Comparison of ENCODE assay signal across 8 cellular contexts in the genomic region with DNA sequence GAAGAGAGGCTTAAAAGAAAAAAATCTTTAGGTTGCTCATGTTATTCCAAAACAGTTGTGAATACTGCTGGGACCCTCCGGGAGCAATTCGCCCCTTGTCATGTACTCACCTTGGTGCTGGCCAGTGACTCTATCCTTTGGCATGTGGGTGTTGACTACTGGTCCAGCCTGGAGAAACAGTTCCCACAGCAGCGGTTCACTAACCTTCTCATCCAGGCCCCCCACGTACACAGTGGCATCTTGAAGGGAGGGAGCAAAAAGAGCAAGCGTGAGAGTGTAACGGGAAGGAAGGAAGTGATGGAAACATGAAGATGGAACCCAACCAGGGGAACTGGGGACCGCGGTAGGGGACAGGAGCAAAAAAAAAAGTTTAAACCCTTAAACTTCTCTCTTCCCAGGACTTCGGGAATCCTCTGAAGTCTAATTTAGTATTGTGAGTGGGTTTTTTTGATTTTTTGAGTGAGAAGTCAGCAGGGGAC.
A peak's percentile ranks its signal among the peaks of the same experiment; 100 is the strongest.
DNase-seq lines count a peak whose midpoint lies in the region; ATAC-seq and TF ChIP-seq lines count a peak whose summit lies in the region.

No MANE protein-coding gene starts in this region.

- H3K4me1 Mint-ChIP-seq in stimulated activated memory B cell treated with anti-CD40 and anti-IgM and Interleukin-4, amounts not matched to agents 10 μg/mL and 1 μg/mL and 100 μg/mL, for 72 hours: peaks cover 54% of the 10 kb centered on the region

- peaks cover 19% of the 10 kb centered on the region for H3K27me3 Mint-ChIP-seq in stimulated activated memory B cell treated with anti-CD40 and anti-IgM and Interleukin-4, amounts not matched to agents 10 μg/mL and 1 μg/mL and 100 μg/mL, for 72 hours

- H3K4me1 ChIP-seq in iPS DF 6.9 (ENCODE audit: control insufficient read depth, insufficient read depth, low read length): no peaks in the 10 kb centered on the region

- H3K27ac ChIP-seq in iPS DF 6.9 (ENCODE audit: low read length): no peak overlapping the region

- ATAC-seq in HG02678 (IDR thresholded peaks at IDR 0.05; ENCODE audit: unreplicated experiment) (peak; percentile 3), HG03457 (IDR thresholded peaks at IDR 0.05; ENCODE audit: unreplicated experiment) (no peak)
- no peak for ATAC-seq in stimulated activated memory B cell treated with anti-CD40 and anti-IgM and Interleukin-4, amounts not matched to agents 10 μg/mL and 1 μg/mL and 100 μg/mL, for 72 hours

- peak overlapping the region; percentile 88 for H3K27ac Mint-ChIP-seq in stimulated activated memory B cell treated with anti-CD40 and anti-IgM and Interleukin-4, amounts not matched to agents 10 μg/mL and 1 μg/mL and 100 μg/mL, for 72 hours

- TF ChIP-seq CTCF in WI38 (IDR thresholded peaks at IDR 0.05; ENCODE audit: low read depth, low read length): no peak

- H3K4me3 ChIP-seq in WI38 (ENCODE audit: low read depth, low read length): peak overlapping the region; percentile 82
- peak overlapping the region; percentile 85; the same call in 1 of the 2 replicates for H3K4me3 ChIP-seq in iPS DF 6.9 (ENCODE audit: low read length)

- no peaks in the 10 kb centered on the region for H3K9me3 Mint-ChIP-seq in stimulated activated memory B cell treated with anti-CD40 and anti-IgM and Interleukin-4, amounts not matched to agents 10 μg/mL and 1 μg/mL and 100 μg/mL, for 72 hours

- WGBS in iPS DF 6.9 (ENCODE audit: insufficient coverage, insufficient read length): no CpG with 5 or more reads among the region's 9 CpGs

- DNase-seq in iPS DF 6.9 (ENCODE audit: low read depth, low spot score) (no peak), dedifferentiated amniotic fluid mesenchymal stem cell (ENCODE audit: extremely low spot score) (no peak), NCI-H82 (lab: John Stamatoyannopoulos, UW) (no peak), DMS 273 treated with DMSO at 0.1 percent for 48 hours (lab: John Stamatoyannopoulos, UW) (no peak)

- H3K9me3 ChIP-seq in iPS DF 6.9 (ENCODE audit: control insufficient read depth, insufficient read depth, low read length): no peaks in the 10 kb centered on the region

- peaks cover 21% of the 10 kb centered on the region for H3K36me3 ChIP-seq in iPS DF 6.9 (ENCODE audit: control insufficient read depth, insufficient read depth, low read length)

- no peaks in the 10 kb centered on the region for H3K27me3 ChIP-seq in iPS DF 6.9 (ENCODE audit: control insufficient read depth, insufficient read depth, low read length)

- H3K36me3 Mint-ChIP-seq in stimulated activated memory B cell treated with anti-CD40 and anti-IgM and Interleukin-4, amounts not matched to agents 10 μg/mL and 1 μg/mL and 100 μg/mL, for 72 hours: peaks cover 43% of the 10 kb centered on the region

- H3K4me3 Mint-ChIP-seq in stimulated activated memory B cell treated with anti-CD40 and anti-IgM and Interleukin-4, amounts not matched to agents 10 μg/mL and 1 μg/mL and 100 μg/mL, for 72 hours: peak overlapping the region; percentile 93
